ENCODE assay signal across 9 cellular contexts in genomic region chr6:123803862-123804681, GRCh38. TPM values are rescaled to one million over a fixed set of nuclear protein-coding genes. Genes with fewer than 3 reads are reported as not detected.
DNase-seq lines count a peak whose midpoint lies in the region; ATAC-seq, FAIRE-seq and TF ChIP-seq lines count a peak whose summit lies in the region.
"Had no signal": no experiment of that assay in that cellular context is flagged by ENCODE, and none has a peak within 500 bp of the region (broad histone marks: within the 10 kb centered on the region; RNA-seq: fewer than 3 reads in every experiment).

NKAIN2 (plus strand) TSS chr6:123803865.

- FAIRE-seq in bronchial epithelial cell (lab: Jason Lieb, UNC) = no peak

- ATAC-seq in HG02938 (IDR thresholded peaks at IDR 0.05; ENCODE audit: unreplicated experiment) = peak; percentile 24

- H3K27me3 Mint-ChIP-seq in activated naive CD4-positive, alpha-beta T cell treated with anti-CD3 and anti-CD28 coated beads, Interleukin-2, amount 50 U/mL, for 24 hours = peaks cover 39% of the 10 kb centered on the region

- H3K9me3 Mint-ChIP-seq in activated naive CD4-positive, alpha-beta T cell treated with anti-CD3 and anti-CD28 coated beads, Interleukin-2, amount 50 U/mL, for 24 hours = no peaks in the 10 kb centered on the region

- H3K36me3 Mint-ChIP-seq in activated naive CD4-positive, alpha-beta T cell treated with anti-CD3 and anti-CD28 coated beads, Interleukin-2, amount 50 U/mL, for 24 hours = no peaks in the 10 kb centered on the region

- no peak within 1 kb of the TSS for H3K27ac Mint-ChIP-seq in activated naive CD4-positive, alpha-beta T cell treated with anti-CD3 and anti-CD28 coated beads, Interleukin-2, amount 50 U/mL, for 24 hours

- H3K4me3 Mint-ChIP-seq in activated naive CD4-positive, alpha-beta T cell treated with anti-CD3 and anti-CD28 coated beads, Interleukin-2, amount 50 U/mL, for 24 hours = peak within 1 kb of the TSS; percentile 77

- H3K4me3 ChIP-seq in bronchial epithelial cell (ENCODE audit: low read depth, low read length) = peak within 1 kb of the TSS; percentile 26

- no peak for TF ChIP-seq CTCF in bronchial epithelial cell (IDR thresholded peaks at IDR 0.05; ENCODE audit: insufficient read depth, low read length, severe bottlenecking)

- H3K36me3 ChIP-seq in bronchial epithelial cell (ENCODE audit: control insufficient read depth, insufficient read depth, low read length) = no peaks in the 10 kb centered on the region

- H3K27me3 ChIP-seq in bronchial epithelial cell (ENCODE audit: control insufficient read depth, insufficient read depth, low read length) = peaks cover 10% of the 10 kb centered on the region

- peaks cover 9% of the 10 kb centered on the region for H3K4me1 Mint-ChIP-seq in activated naive CD4-positive, alpha-beta T cell treated with anti-CD3 and anti-CD28 coated beads, Interleukin-2, amount 50 U/mL, for 24 hours

- DNase-seq in activated naive CD4-positive, alpha-beta T cell (lab: John Stamatoyannopoulos, UW) = no peak
- peak; percentile 31 for DNase-seq in NCI-H460 (ENCODE audit: extremely low read depth, low read depth)
- no peak for DNase-seq in bronchial epithelial cell (ENCODE audit: low read depth)
- peak; percentile 29 for DNase-seq in kidney tubule cell (ENCODE audit: low spot score)
- DNase-seq in stimulated activated CD8-positive, alpha-beta memory T cell treated with anti-CD3 and anti-CD28 coated beads, Interleukin-4, amount 100 ng/mL, for 48 hours = peak; percentile 33
- DNase-seq in stimulated activated naive CD4-positive, alpha-beta T cell (lab: John Stamatoyannopoulos, UW) = no peak

RNA-seq across cellular contexts. Expression of gene NKAIN2, which starts in this region (rescaled TPM):
- total RNA-seq in NCI-H460 (2014; rRNA removed; shearing (Covaris generic)) = 3.7 and 4.0 TPM in 2 replicates
- polyA plus RNA-seq in NCI-H460 (2014; cell fraction: nucleus; rRNA removed) = 0.92 and 2.5 TPM in 2 replicates
- under 0.01 TPM in 1 of 2 replicates, not detected in the other for total RNA-seq in bronchial epithelial cell
- total RNA-seq: dermis microvascular lymphatic vessel endothelial cell had no signal

Comparison
In these comparisons a context has a peak if more than half of its experiments do, and no peak if none do; other contexts are left out.
1. DNase-seq: peak in NCI-H460 (single experiment), kidney tubule cell (single experiment) and stimulated activated CD8-positive, alpha-beta memory T cell treated with anti-CD3 and anti-CD28 coated beads, Interleukin-4, amount 100 ng/mL, for 48 hours (single experiment); none in activated naive CD4-positive, alpha-beta T cell (0 of 4), bronchial epithelial cell (single experiment) and stimulated activated naive CD4-positive, alpha-beta T cell (0 of 6).